19 cellular contexts compared by ENCODE assay signal in genomic region chr9:38284768-38285080, GRCh38.
A peak's percentile ranks its signal among the peaks of the same experiment; 100 is the strongest.
DNase-seq lines count a peak whose midpoint lies in the region; ATAC-seq lines count a peak whose summit lies in the region.
"Had no signal": no experiment of that assay in that cellular context is flagged by ENCODE, and none has a peak within 500 bp of the region (broad histone marks: within the 10 kb centered on the region; RNA-seq: fewer than 3 reads in every experiment).

No MANE protein-coding gene starts in this region.

- no peaks in the 10 kb centered on the region for H3K9me3 Mint-ChIP-seq in stimulated activated memory B cell treated with anti-CD40 and anti-IgM and Interleukin-4, amounts not matched to agents 10 μg/mL and 1 μg/mL and 100 μg/mL, for 72 hours
- H3K9me3 Mint-ChIP-seq: activated CD4-positive, alpha-beta T cell treated with anti-CD3 and anti-CD28 coated beads, Interleukin-2, amount 10 ng/mL, durations not matched to agents 24 days and 14 days; activated T-cell treated with anti-CD3 and anti-CD28 coated beads, Interleukin-2, amount 50 U/mL, for 24 hours; CD8-positive, alpha-beta T cell; central memory CD8-positive, alpha-beta T cell; immature natural killer cell; stimulated activated effector memory CD8-positive, alpha-beta T cell treated with anti-CD3 and anti-CD28 coated beads, Interleukin-12 subunit alpha, Interleukin-12 subunit beta, amount 100 ng/mL, for 72 hours had no signal

- no peaks in the 10 kb centered on the region for H3K36me3 Mint-ChIP-seq in stimulated activated memory B cell treated with anti-CD40 and anti-IgM and Interleukin-4, amounts not matched to agents 10 μg/mL and 1 μg/mL and 100 μg/mL, for 72 hours
- H3K36me3 Mint-ChIP-seq: CD8-positive, alpha-beta T cell; immature natural killer cell had no signal

- no peak overlapping the region for H3K27ac Mint-ChIP-seq in stimulated activated memory B cell treated with anti-CD40 and anti-IgM and Interleukin-4, amounts not matched to agents 10 μg/mL and 1 μg/mL and 100 μg/mL, for 72 hours
- H3K27ac Mint-ChIP-seq: activated CD4-positive, alpha-beta T cell treated with anti-CD3 and anti-CD28 coated beads, Interleukin-2, amount 10 ng/mL, durations not matched to agents 24 days and 14 days; activated T-cell treated with anti-CD3 and anti-CD28 coated beads, Interleukin-2, amount 50 U/mL, for 24 hours; CD8-positive, alpha-beta T cell; immature natural killer cell had no signal

- H3K27me3 Mint-ChIP-seq in stimulated activated memory B cell treated with anti-CD40 and anti-IgM and Interleukin-4, amounts not matched to agents 10 μg/mL and 1 μg/mL and 100 μg/mL, for 72 hours, result peaks cover 21% of the 10 kb centered on the region
- H3K27me3 Mint-ChIP-seq: activated CD4-positive, alpha-beta T cell treated with anti-CD3 and anti-CD28 coated beads, Interleukin-2, amount 10 ng/mL, durations not matched to agents 24 days and 14 days; activated T-cell treated with anti-CD3 and anti-CD28 coated beads, Interleukin-2, amount 50 U/mL, for 24 hours; central memory CD8-positive, alpha-beta T cell had no signal

- no peak overlapping the region for H3K4me3 Mint-ChIP-seq in stimulated activated memory B cell treated with anti-CD40 and anti-IgM and Interleukin-4, amounts not matched to agents 10 μg/mL and 1 μg/mL and 100 μg/mL, for 72 hours
- H3K4me3 Mint-ChIP-seq: activated CD4-positive, alpha-beta T cell treated with anti-CD3 and anti-CD28 coated beads, Interleukin-2, amount 10 ng/mL, durations not matched to agents 24 days and 14 days; activated T-cell treated with anti-CD3 and anti-CD28 coated beads, Interleukin-2, amount 50 U/mL, for 24 hours; CD8-positive, alpha-beta T cell; central memory CD8-positive, alpha-beta T cell; immature natural killer cell; stimulated activated effector memory CD8-positive, alpha-beta T cell treated with anti-CD3 and anti-CD28 coated beads, Interleukin-12 subunit alpha, Interleukin-12 subunit beta, amount 100 ng/mL, for 72 hours had no signal

- ATAC-seq in stimulated activated memory B cell treated with anti-CD40 and anti-IgM and Interleukin-4, amounts not matched to agents 10 μg/mL and 1 μg/mL and 100 μg/mL, for 72 hours, result no peak
- ATAC-seq: CD8-positive, alpha-beta T cell; stimulated activated effector memory CD8-positive, alpha-beta T cell treated with anti-CD3 and anti-CD28 coated beads, Interleukin-12 subunit alpha, Interleukin-12 subunit beta, amount 100 ng/mL, for 72 hours had no signal

- DNase-seq in NCI-H2227 (lab: John Stamatoyannopoulos, UW; ENCODE audit: unreplicated experiment) (peak; percentile 80), NCI-H2227 treated with DMSO at 0.1 percent for 48 hours (lab: John Stamatoyannopoulos, UW) (no peak), NCI-H2081 (lab: John Stamatoyannopoulos, UW) (peak; percentile 86 to 95), SHP77 treated with DMSO at 0.1 percent for 48 hours (lab: John Stamatoyannopoulos, UW) (peak; percentile 5), posterior vena cava (ENCODE audit: low spot score) (peak; percentile 67), glomerular visceral epithelial cell (ENCODE audit: extremely low spot score) (no peak), NK-92 (lab: John Stamatoyannopoulos, UW; ENCODE audit: unreplicated experiment) (no peak)
- DNase-seq: activated CD4-positive, alpha-beta T cell treated with anti-CD3 and anti-CD28 coated beads, Interleukin-2, amount 10 ng/mL, durations not matched to agents 24 days and 14 days; activated T-cell treated with anti-CD3 and anti-CD28 coated beads, Interleukin-2, amount 50 U/mL, for 24 hours; foreskin melanocyte; GOT3; immature natural killer cell; NCI-H226; sigmoid colon; upper lobe of left lung had no signal

- intact Hi-C loops in posterior vena cava (cut with DNase I), result loop anchor here in 1 of 2 donors (2.0 kb wide), 1 partner anchor 746 kb away; no protein-coding TSS in a partner anchor

- no peaks in the 10 kb centered on the region for H3K4me1 Mint-ChIP-seq in stimulated activated memory B cell treated with anti-CD40 and anti-IgM and Interleukin-4, amounts not matched to agents 10 μg/mL and 1 μg/mL and 100 μg/mL, for 72 hours
- H3K4me1 Mint-ChIP-seq: activated CD4-positive, alpha-beta T cell treated with anti-CD3 and anti-CD28 coated beads, Interleukin-2, amount 10 ng/mL, durations not matched to agents 24 days and 14 days had no signal

Comparison
In these comparisons a context has a peak if more than half of its experiments do, and no peak if none do; other contexts are left out.
1. DNase-seq: peak in NCI-H2227 (single experiment), NCI-H2081 (2 of 2), SHP77 treated with DMSO at 0.1 percent for 48 hours (single experiment) and posterior vena cava (single experiment); none in NCI-H2227 treated with DMSO at 0.1 percent for 48 hours (single experiment), glomerular visceral epithelial cell (single experiment) and NK-92 (single experiment).